Comparison of ENCODE assay signal across 8 cellular contexts in the genomic region with DNA sequence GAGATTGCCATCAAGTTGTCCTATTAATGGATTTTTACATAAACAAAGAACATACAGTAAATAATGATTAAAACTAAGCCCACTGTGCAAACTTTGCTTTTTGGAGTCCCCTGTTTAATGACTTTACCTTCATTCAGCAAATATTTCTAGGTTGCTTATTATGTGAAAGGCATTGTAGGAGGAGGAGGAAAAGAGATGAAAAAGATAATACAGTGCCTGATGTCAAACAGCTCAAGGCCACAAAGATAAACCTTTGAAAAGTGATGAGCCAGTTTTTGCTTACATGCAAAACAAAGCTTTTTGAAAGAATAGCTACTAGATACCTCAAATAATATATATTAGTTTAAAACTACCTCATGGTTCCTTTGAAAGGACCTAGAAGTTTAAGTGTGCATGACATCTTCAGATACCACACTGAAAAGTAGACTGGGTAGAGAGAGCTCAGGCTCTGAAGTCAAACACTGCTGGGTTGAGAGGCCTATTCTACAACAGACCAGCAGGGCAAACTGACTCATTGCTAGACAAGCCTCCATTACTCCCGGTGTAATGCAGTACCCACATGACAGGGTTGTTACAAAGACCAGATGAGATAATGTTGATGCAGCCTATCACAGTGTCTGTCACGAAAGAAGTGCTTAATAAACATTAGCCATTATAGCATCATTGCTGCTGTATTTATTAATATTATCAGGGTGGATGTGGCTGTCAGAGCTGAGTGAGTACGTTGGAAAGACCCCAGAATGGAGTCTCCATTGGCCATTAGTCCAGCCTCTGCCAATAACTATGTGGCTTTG. TPM values are rescaled to one million over a fixed set of nuclear protein-coding genes. Genes with fewer than 3 reads are reported as not detected.
DNase-seq lines count a peak whose midpoint lies in the region; ATAC-seq and TF ChIP-seq lines count a peak whose summit lies in the region.

No MANE protein-coding gene starts in this region.

- H3K36me3 Mint-ChIP-seq in brain (peaks cover 48% of the 10 kb centered on the region), neural crest cell (ENCODE audit: low read depth) (peaks cover 28% of the 10 kb centered on the region)
- peaks cover 3% of the 10 kb centered on the region for H3K36me3 Mint-ChIP-seq in activated CD4-positive, alpha-beta memory T cell treated with anti-CD3 and anti-CD28 coated beads for 36 hours

- H3K27ac Mint-ChIP-seq in brain = peak overlapping the region in 1 of 5 experiments; percentile 34
- H3K27ac Mint-ChIP-seq in neural crest cell (ENCODE audit: unreplicated experiment) = no peak overlapping the region
- H3K27ac Mint-ChIP-seq in activated CD4-positive, alpha-beta memory T cell treated with anti-CD3 and anti-CD28 coated beads for 36 hours = no peak overlapping the region

- no peak overlapping the region for H3K27ac ChIP-seq in heart right ventricle

- no peaks in the 10 kb centered on the region for H3K27me3 ChIP-seq in heart right ventricle

- no peaks in the 10 kb centered on the region for H3K4me1 ChIP-seq in heart right ventricle

- no peak overlapping the region for H3K4me3 ChIP-seq in heart right ventricle

- intact Hi-C loops in activated CD4-positive, alpha-beta memory T cell treated with anti-CD3 and anti-CD28 coated beads for 36 hours (cut with micrococcal nuclease) = no loop called here
- intact Hi-C loops in heart right ventricle (cut with DNase I) = no loop called here

- H3K36me3 ChIP-seq in heart right ventricle = no peaks in the 10 kb centered on the region

- H3K27me3 Mint-ChIP-seq in brain (no peaks in the 10 kb centered on the region), neural crest cell (ENCODE audit: low read depth) (no peaks in the 10 kb centered on the region)
- H3K27me3 Mint-ChIP-seq in activated CD4-positive, alpha-beta memory T cell treated with anti-CD3 and anti-CD28 coated beads for 36 hours = no peaks in the 10 kb centered on the region

- in situ Hi-C loops in KBM-7 (cut with MboI; ENCODE audit: low pct_unique_long_range_greater_than_20kb, low sequenced_read_pairs) = no loop called here

- H3K4me1 Mint-ChIP-seq in brain (no peaks in the 10 kb centered on the region), neural crest cell (no peaks in the 10 kb centered on the region)
- no peaks in the 10 kb centered on the region for H3K4me1 Mint-ChIP-seq in activated CD4-positive, alpha-beta memory T cell treated with anti-CD3 and anti-CD28 coated beads for 36 hours (ENCODE audit: low read depth)

- DNase-seq in SKM-1 treated with dmso at 0.1 percent for 144 hours (lab: John Stamatoyannopoulos, UW; ENCODE audit: unreplicated experiment) = peak; percentile 28
- no peak for DNase-seq in SKM-1 (lab: John Stamatoyannopoulos, UW; ENCODE audit: unreplicated experiment)
- peak; percentile 29 for DNase-seq in KBM-7
- no peak for DNase-seq in neural crest cell (ENCODE audit: low read depth, low spot score)
- no peak for DNase-seq in activated CD4-positive, alpha-beta memory T cell treated with anti-CD3 and anti-CD28 coated beads for 36 hours
- no peak for DNase-seq in heart right ventricle

- POLR2A ChIA-PET in activated CD4-positive, alpha-beta memory T cell treated with anti-CD3 and anti-CD28 coated beads for 36 hours (lab: Charles Lee) = interaction anchor here (1.7 kb wide), 1 partner anchor 12 kb away, joined by 5 read pairs; a partner anchor contains a TSS

- no peaks in the 10 kb centered on the region for H3K9me3 ChIP-seq in heart right ventricle

- TF ChIP-seq CTCF in brain (conservative IDR thresholded peaks at IDR 0.05) (peak; percentile 6 to 17), neural crest cell (conservative IDR thresholded peaks at IDR 0.05) (peak; percentile 56), heart right ventricle (IDR thresholded peaks at IDR 0.05) (peak in 1 of 9 donors; percentile 12)

- H3K4me3 Mint-ChIP-seq in brain = no peak overlapping the region
- H3K4me3 Mint-ChIP-seq in neural crest cell = no peak overlapping the region
- H3K4me3 Mint-ChIP-seq in activated CD4-positive, alpha-beta memory T cell treated with anti-CD3 and anti-CD28 coated beads for 36 hours = no peak overlapping the region

- peak; percentile 68 for ATAC-seq in GM21737 (IDR thresholded peaks at IDR 0.05; ENCODE audit: unreplicated experiment)
- ATAC-seq in heart right ventricle = no peak

- peaks cover 0 to 6% (median 0%) of the 10 kb centered on the region in 5 experiments for H3K9me3 Mint-ChIP-seq in brain
- peaks cover 7% of the 10 kb centered on the region for H3K9me3 Mint-ChIP-seq in neural crest cell
- H3K9me3 Mint-ChIP-seq in activated CD4-positive, alpha-beta memory T cell treated with anti-CD3 and anti-CD28 coated beads for 36 hours = no peaks in the 10 kb centered on the region

- CTCF ChIA-PET in activated CD4-positive, alpha-beta memory T cell treated with anti-CD3 and anti-CD28 coated beads for 36 hours (lab: Charles Lee) = interaction anchor here (0.7 to 1.5 kb wide), 7 partner anchors 11 to 455 kb away, joined by 3 to 6 read pairs (median 3); a partner anchor contains a TSS

- WGBS in heart right ventricle, 2 donors = 55 to 59% methylated on average over 3 of the region's 3 CpGs

RNA-seq across cellular contexts. Expression of a gene that starts 11.8 kb away (rescaled TPM):
- polyA plus RNA-seq in brain (ENCODE audit: insufficient read depth, low read depth, low replicate concordance) (10.4 TPM), heart right ventricle (under 1 TPM; 0.04 to 0.15 TPM)
- total RNA-seq in neural crest cell (60.4 and 60.9 TPM in 2 replicates), heart right ventricle (1 to 10 TPM in 1 of 10 donors, under 1 TPM in 2, not detected in 7; 0.46 to 1.1 (median 0.59) TPM)
- total RNA-seq in activated CD4-positive, alpha-beta memory T cell treated with anti-CD3 and anti-CD28 coated beads for 36 hours = 10 to 100 TPM; 33.2 to 33.6 TPM

Comparison
In these comparisons a context has a peak if more than half of its experiments do, and no peak if none do; other contexts are left out.
1. DNase-seq: peak in SKM-1 treated with dmso at 0.1 percent for 144 hours (single experiment) and KBM-7 (single experiment); none in SKM-1 (single experiment), neural crest cell (single experiment), activated CD4-positive, alpha-beta memory T cell treated with anti-CD3 and anti-CD28 coated beads for 36 hours (single experiment) and heart right ventricle (0 of 2).
2. RNA of a gene that starts 11.8 kb away (total RNA-seq): 60.4 to 60.9 TPM in neural crest cell and 33.2 to 33.6 TPM in activated CD4-positive, alpha-beta memory T cell treated with anti-CD3 and anti-CD28 coated beads for 36 hours; 0.46 to 1.1 TPM in heart right ventricle; every median in the first group is over 10 times any median in the second.